10 cellular contexts compared by ENCODE assay signal in genomic region chr17:67942810-67943209, GRCh38. TPM values are rescaled to one million over a fixed set of nuclear protein-coding genes. Genes with fewer than 3 reads are reported as not detected.
DNase-seq lines count a peak whose midpoint lies in the region; TF ChIP-seq lines count a peak whose summit lies in the region.
"Had no signal": no experiment of that assay in that cellular context is flagged by ENCODE, and none has a peak within 500 bp of the region (broad histone marks: within the 10 kb centered on the region; RNA-seq: fewer than 3 reads in every experiment).

No MANE protein-coding gene starts in this region.

- H2AFZ ChIP-seq in neural progenitor cell (replicated peaks), result no peak overlapping the region

- H3K4me1 Mint-ChIP-seq in chondrocyte (ENCODE audit: low read depth) (no peaks in the 10 kb centered on the region), neural progenitor cell (no peaks in the 10 kb centered on the region)

- H3K4me3 ChIP-seq in LNCaP clone FGC (ENCODE audit: low read depth, low read length), result no peak overlapping the region
- no peak overlapping the region for H3K4me3 ChIP-seq in neural progenitor cell

- no peak overlapping the region for H3K9ac ChIP-seq in neural progenitor cell

- H3K9me3 Mint-ChIP-seq in chondrocyte (ENCODE audit: low read depth) (no peaks in the 10 kb centered on the region), neural progenitor cell (no peaks in the 10 kb centered on the region)
- H3K9me3 Mint-ChIP-seq: memory B cell had no signal

- H3K4me2 ChIP-seq in neural progenitor cell, result no peak overlapping the region

- peak; percentile 48 for TF ChIP-seq CTCF in LNCaP clone FGC (IDR thresholded peaks at IDR 0.05; ENCODE audit: control insufficient read depth, extremely low read depth, insufficient read depth)
- peak; percentile 72 for TF ChIP-seq CTCF in chondrocyte (IDR thresholded peaks at IDR 0.05)
- TF ChIP-seq CTCF in neural progenitor cell (IDR thresholded peaks at IDR 0.05), result peak; percentile 52

- peaks cover 38% of the 10 kb centered on the region for H3K36me3 Mint-ChIP-seq in chondrocyte (ENCODE audit: low read depth)
- peaks cover 43% of the 10 kb centered on the region for H3K36me3 Mint-ChIP-seq in neural progenitor cell

- peaks cover 47% of the 10 kb centered on the region for H3K36me3 ChIP-seq in neural progenitor cell

- H3K27ac ChIP-seq in neural progenitor cell, result no peak overlapping the region

- H4K20me1 ChIP-seq in neural progenitor cell (ENCODE audit: low read depth), result no peaks in the 10 kb centered on the region

- H3F3A ChIP-seq in neural progenitor cell (ENCODE audit: low read depth), result peaks cover 9% of the 10 kb centered on the region

- DNase-seq in DMS 273 (lab: John Stamatoyannopoulos, UW; ENCODE audit: unreplicated experiment) (peak; percentile 23), DMS 273 treated with DMSO at 0.1 percent for 48 hours (lab: John Stamatoyannopoulos, UW) (no peak), LNCaP clone FGC (ENCODE audit: low read depth) (no peak), chondrocyte (ENCODE audit: low spot score) (no peak), neural progenitor cell (ENCODE audit: low spot score) (no peak), posterior cingulate gyrus (no peak), T-helper 9 cell (no peak)
- DNase-seq in stimulated activated CD4-positive, alpha-beta T cell treated with anti-CD3 and anti-CD28 coated beads, Interleukin-2, amount 100 ng/mL, for 48 hours, result no peak
- DNase-seq: 8988T had no signal

- H3K27me3 ChIP-seq in neural progenitor cell, result no peaks in the 10 kb centered on the region

- H3K27ac Mint-ChIP-seq in chondrocyte (ENCODE audit: unreplicated experiment) (no peak overlapping the region), neural progenitor cell (no peak overlapping the region)
- H3K27ac Mint-ChIP-seq: memory B cell had no signal

- no peak overlapping the region for H3K4me3 Mint-ChIP-seq in chondrocyte (ENCODE audit: unreplicated experiment)
- H3K4me3 Mint-ChIP-seq in neural progenitor cell, result no peak overlapping the region
- H3K4me3 Mint-ChIP-seq: memory B cell had no signal

- H3K27me3 Mint-ChIP-seq in chondrocyte (ENCODE audit: low read depth) (no peaks in the 10 kb centered on the region), neural progenitor cell (ENCODE audit: insufficient read depth, low read depth) (no peaks in the 10 kb centered on the region)
- H3K27me3 Mint-ChIP-seq: memory B cell had no signal

- no peaks in the 10 kb centered on the region for H3K4me1 ChIP-seq in neural progenitor cell

- no peaks in the 10 kb centered on the region for H3K79me2 ChIP-seq in neural progenitor cell (ENCODE audit: low read depth)

- H3K9me3 ChIP-seq in neural progenitor cell (ENCODE audit: low read depth), result no peaks in the 10 kb centered on the region

- intact Hi-C loops in posterior cingulate gyrus (cut with DNase I), result no loop called here

RNA-seq across cellular contexts. Expression of gene C17orf58, which starts 53.5 kb away (rescaled TPM):
- total RNA-seq in chondrocyte, result 9.1 to 11.0 TPM (median 10.9 TPM) in 3 replicates
- 34.3 and 43.9 TPM in 2 replicates for total RNA-seq in neural progenitor cell (ENCODE audit: low replicate concordance)
